ENCODE assay signal across 8 cellular contexts in the genomic region with DNA sequence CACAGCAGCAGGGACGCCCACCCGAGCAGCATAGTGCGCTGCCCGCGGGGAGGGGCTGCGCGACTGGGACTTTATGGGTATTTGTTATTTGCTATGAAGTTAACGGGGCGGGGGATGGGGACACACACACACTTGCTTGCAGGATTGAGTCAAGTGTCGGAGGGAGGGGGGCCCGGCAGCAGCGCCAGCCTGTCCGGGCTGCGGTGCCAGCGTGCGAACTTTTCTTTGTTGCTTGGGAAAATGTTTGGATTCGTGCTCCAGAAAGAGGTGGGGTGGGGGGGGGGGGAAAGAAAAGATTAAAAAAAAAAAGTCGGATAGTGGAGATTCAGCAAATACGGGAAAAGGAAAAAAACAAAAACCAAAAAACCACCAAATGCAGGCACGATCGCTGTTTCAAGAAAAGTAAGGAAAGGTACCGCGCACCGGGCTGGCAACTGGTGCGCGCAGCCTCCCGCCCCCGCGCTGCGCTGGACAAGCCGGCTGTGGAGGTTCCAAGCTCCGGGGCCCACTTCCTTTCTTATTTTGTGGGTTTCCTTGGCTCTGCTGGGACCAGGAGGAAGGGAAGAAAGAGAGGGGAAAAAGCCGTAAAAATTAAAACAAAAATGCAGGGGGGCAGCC. TPM values are rescaled to one million over a fixed set of nuclear protein-coding genes. Genes with fewer than 3 reads are reported as not detected.
DNase-seq lines count a peak whose midpoint lies in the region; ATAC-seq, FAIRE-seq and TF ChIP-seq lines count a peak whose summit lies in the region.
"Had no signal": no experiment of that assay in that cellular context is flagged by ENCODE, and none has a peak within 500 bp of the region (broad histone marks: within the 10 kb centered on the region; RNA-seq: fewer than 3 reads in every experiment).

No MANE protein-coding gene starts in this region.

- peak overlapping the region; percentile 37 for H3K4me3 ChIP-seq in bronchial epithelial cell (ENCODE audit: low read depth, low read length)
- peak overlapping the region; percentile 80 for H3K4me3 ChIP-seq in kidney epithelial cell (ENCODE audit: low read depth, low read length)
- H3K4me3 ChIP-seq in subcutaneous abdominal adipose tissue (ENCODE audit: low read depth in 1 of 5, low read length in 5 of 5): peak overlapping the region; percentile 86 to 95 (median 94)
- peak overlapping the region in 2 of 4 donors; percentile 16 to 53 for H3K4me3 ChIP-seq in adrenal gland

- no peak for ATAC-seq in HG02970 (IDR thresholded peaks at IDR 0.05; ENCODE audit: low FRiP score, unreplicated experiment)
- ATAC-seq in GM18505 (IDR thresholded peaks at IDR 0.05; ENCODE audit: unreplicated experiment): no peak

- H3K36me3 ChIP-seq in bronchial epithelial cell (ENCODE audit: control insufficient read depth, insufficient read depth, low read length): no peaks in the 10 kb centered on the region
- H3K36me3 ChIP-seq in kidney epithelial cell (ENCODE audit: control insufficient read depth, insufficient read depth, low read length): no peaks in the 10 kb centered on the region
- no peaks in the 10 kb centered on the region for H3K36me3 ChIP-seq in subcutaneous abdominal adipose tissue (ENCODE audit: control insufficient read depth in 5 of 5, insufficient read depth in 5 of 5, low read length in 5 of 5)
- no peaks in the 10 kb centered on the region for H3K36me3 ChIP-seq in adrenal gland (replicated peaks in 1 of 2)

- no peak for TF ChIP-seq CTCF in bronchial epithelial cell (IDR thresholded peaks at IDR 0.05; ENCODE audit: insufficient read depth, low read length, severe bottlenecking)
- no peak for TF ChIP-seq CTCF in kidney epithelial cell (IDR thresholded peaks at IDR 0.05; ENCODE audit: insufficient read depth, low read length, poor library complexity, severe bottlenecking)
- no peak for TF ChIP-seq CTCF in adrenal gland (IDR thresholded peaks at IDR 0.05)

- peak overlapping the region in 4 of 5 donors; percentile 63 to 85 (median 68) for H3K9ac ChIP-seq in subcutaneous abdominal adipose tissue (ENCODE audit: low read length in 5 of 5)

- H3K4me1 ChIP-seq in subcutaneous abdominal adipose tissue (ENCODE audit: control insufficient read depth in 5 of 5, insufficient read depth in 5 of 5, low read length in 5 of 5): peaks cover 5 to 68% (median 51%) of the 10 kb centered on the region in 5 donors
- H3K4me1 ChIP-seq in adrenal gland (replicated peaks in 1 of 2): no peaks in the 10 kb centered on the region

- DNase-seq in HPDE6-E6E7 (ENCODE audit: extremely low spot score): peak; percentile 5
- no peak for DNase-seq in bronchial epithelial cell (ENCODE audit: low read depth)
- no peak for DNase-seq in kidney epithelial cell (ENCODE audit: low read depth)
- no peak for DNase-seq in adrenal gland
- DNase-seq: NCI-H2029 treated with DMSO at 0.1 percent for 48 hours had no signal

- H3K9me3 ChIP-seq in subcutaneous abdominal adipose tissue (ENCODE audit: control insufficient read depth in 5 of 5, low read length in 5 of 5) (no peaks in the 10 kb centered on the region), adrenal gland (replicated peaks in 1 of 3) (no peaks in the 10 kb centered on the region)

- no peak for TF ChIP-seq POLR2A in adrenal gland (IDR thresholded peaks at IDR 0.05)
- no peak for TF ChIP-seq POLR2A in GM18505 (IDR thresholded peaks at IDR 0.05; ENCODE audit: borderline replicate concordance, extremely low read depth, insufficient read depth, insufficient read length)

- H3K27me3 ChIP-seq in bronchial epithelial cell (ENCODE audit: control insufficient read depth, insufficient read depth, low read length): peaks cover 12% of the 10 kb centered on the region
- no peaks in the 10 kb centered on the region for H3K27me3 ChIP-seq in kidney epithelial cell (ENCODE audit: control insufficient read depth, insufficient read depth, low read length)
- peaks cover 0 to 4% (median 0%) of the 10 kb centered on the region in 5 donors for H3K27me3 ChIP-seq in subcutaneous abdominal adipose tissue (ENCODE audit: control insufficient read depth in 5 of 5, insufficient read depth in 4 of 5, low read length in 5 of 5)
- peaks cover 14% of the 10 kb centered on the region for H3K27me3 ChIP-seq in adrenal gland

- H3K27ac ChIP-seq in subcutaneous abdominal adipose tissue (ENCODE audit: low read depth, low read length): peak overlapping the region; percentile 87
- peak overlapping the region in 2 of 5 donors; percentile 13 to 40 for H3K27ac ChIP-seq in adrenal gland

- no peak for FAIRE-seq in bronchial epithelial cell (lab: Jason Lieb, UNC)

- 0 to 2% (median 1%) methylated on average over 21 to 33 of the region's 33 CpGs for WGBS in adrenal gland, 4 donors

- intact Hi-C loops in adrenal gland (cut with DNase I): no loop called here

RNA-seq across cellular contexts. Expression of gene ADAMTS5, which starts 0.4 kb away (rescaled TPM):
- total RNA-seq in bronchial epithelial cell: 0.26 TPM in 1 of 2 replicates, not detected in the other
- 16.3 and 17.3 TPM in 2 replicates for total RNA-seq in kidney epithelial cell
- total RNA-seq in adrenal gland: 1 to 10 TPM in 6 of 8 donors, under 1 TPM in 2; 0.66 to 4.3 (median 1.6) TPM
- polyA plus RNA-seq in adrenal gland: 1 to 10 TPM in 1 of 3 donors, under 1 TPM in 2; 0.48 to 1.4 (median 0.90) TPM
